ENCODE assay signal across 1 cellular context in the genomic region with DNA sequence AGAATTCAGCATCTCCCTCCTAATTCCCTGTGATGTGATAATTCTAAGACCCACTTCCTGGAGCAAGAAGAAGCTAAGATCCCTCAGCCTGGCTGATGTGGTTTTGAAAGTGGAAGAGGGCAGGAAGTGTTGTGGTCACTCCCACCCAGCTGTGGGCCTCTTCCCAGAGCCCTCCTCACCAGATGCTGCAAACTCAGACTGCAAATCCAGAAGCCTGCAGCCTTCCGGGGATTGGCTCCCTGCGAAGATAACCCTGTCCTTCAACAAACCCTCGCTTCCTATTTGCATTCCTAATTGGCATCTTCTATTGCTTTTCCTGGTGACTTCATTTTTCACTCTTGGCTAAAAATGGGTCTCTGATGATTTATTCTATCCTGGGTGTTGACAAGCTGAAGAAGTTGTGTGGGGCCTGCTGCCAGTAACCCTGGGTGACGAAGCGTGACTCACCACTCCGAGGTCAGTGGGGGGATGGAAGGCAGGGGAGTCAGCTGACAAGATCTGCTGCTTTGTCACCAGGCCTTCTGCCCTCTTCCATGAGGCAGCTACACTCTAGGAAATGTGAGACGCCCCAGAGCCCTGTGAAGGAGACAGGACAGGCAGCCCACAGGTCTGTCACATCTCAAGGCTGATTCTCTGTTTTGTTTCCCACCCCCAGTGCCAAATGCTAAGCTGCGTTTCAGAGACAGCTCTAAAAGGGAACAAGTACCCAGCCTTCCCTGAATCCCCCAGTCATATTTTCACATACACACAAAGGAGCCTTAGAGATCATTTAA.
TF ChIP-seq lines count a peak whose summit lies in the region.

No MANE protein-coding gene starts in this region.

TF ChIP-seq in K562, 482 proteins besides CTCF, POLR2A, EP300 and RAD21 (continued from another document and continues in another):
- no peak for TF ChIP-seq ZNF253 (CRISPR knock-in tag; conservative IDR thresholded peaks at IDR 0.05)
- TF ChIP-seq MEF2A (IDR thresholded peaks at IDR 0.05; ENCODE audit: control insufficient read depth, low read depth, low read length) = peak; percentile 96
- TF ChIP-seq MECOM (CRISPR knock-in tag; IDR thresholded peaks at IDR 0.05) = no peak
- peak in 1 of 2 experiments; percentile 89; a peak in 2 of 4 replicates for TF ChIP-seq ZMIZ1 (IDR thresholded peaks at IDR 0.05; ENCODE audit: low read depth in 2 of 2, low read length in 2 of 2)
- peak; percentile 69; the same call in 1 of the 2 replicates for TF ChIP-seq ZBTB7A (IDR thresholded peaks at IDR 0.05; ENCODE audit: borderline replicate concordance, control insufficient read depth, low read depth, low read length)
- peak; percentile 82 for TF ChIP-seq SMARCB1 (IDR thresholded peaks at IDR 0.05; ENCODE audit: insufficient read length, low read depth)
- TF ChIP-seq MAFK (IDR thresholded peaks at IDR 0.05; ENCODE audit: low read length) = peak; percentile 76
- peak; percentile 5; the same call in 1 of the 2 replicates for TF ChIP-seq ATF4 (CRISPR knock-in tag; IDR thresholded peaks at IDR 0.05)
- no peak for TF ChIP-seq ATF2 (CRISPR knock-in tag; IDR thresholded peaks at IDR 0.05)
- TF ChIP-seq CTBP1 (IDR thresholded peaks at IDR 0.05; ENCODE audit: borderline replicate concordance) = peak; percentile 94
- peak in 1 of 2 experiments; percentile 87; a peak in 2 of 4 replicates for TF ChIP-seq ZNF639 (CRISPR knock-in tag; conservative IDR thresholded peaks at IDR 0.05 in 1 of 2, IDR thresholded peaks at IDR 0.05 in 1 of 2)
- peak; percentile 82 to 95; a peak in 3 of 4 replicates for TF ChIP-seq TBL1XR1 (IDR thresholded peaks at IDR 0.05; ENCODE audit: low read length in 2 of 2)
- TF ChIP-seq L3MBTL2 (IDR thresholded peaks at IDR 0.05) = peak; percentile 93
- peak; percentile 43; the same call in 1 of the 2 replicates for TF ChIP-seq PHF8 (IDR thresholded peaks at IDR 0.05; ENCODE audit: borderline replicate concordance, low read length)
- TF ChIP-seq POLR3A (IDR thresholded peaks at IDR 0.05; ENCODE audit: borderline replicate concordance, extremely low read depth, insufficient read depth, insufficient read length) = no peak
- TF ChIP-seq YY1 (IDR thresholded peaks at IDR 0.05; ENCODE audit: borderline replicate concordance in 1 of 3, control insufficient read depth in 1 of 3, extremely low read depth in 1 of 3, insufficient read depth in 3 of 3, insufficient read length in 1 of 3, insufficient replicate concordance in 2 of 3, low read depth in 1 of 3, low read length in 2 of 3) = peak in 2 of 3 experiments; percentile 18 to 78
- TF ChIP-seq RB1 (IDR thresholded peaks at IDR 0.05; ENCODE audit: low read depth) = peak; percentile 44; the same call in 1 of the 2 replicates
- no peak for TF ChIP-seq HLTF (IDR thresholded peaks at IDR 0.05)
- TF ChIP-seq ZNF143 (CRISPR knock-in tag; IDR thresholded peaks at IDR 0.05) = peak; percentile 53; the same call in 1 of the 2 replicates
- no peak; a peak in 1 of 4 replicates for TF ChIP-seq SIN3A (IDR thresholded peaks at IDR 0.05; ENCODE audit: borderline replicate concordance in 2 of 2, control insufficient read depth in 1 of 2, low read depth in 2 of 2, low read length in 2 of 2)
- TF ChIP-seq, protein P1, sequence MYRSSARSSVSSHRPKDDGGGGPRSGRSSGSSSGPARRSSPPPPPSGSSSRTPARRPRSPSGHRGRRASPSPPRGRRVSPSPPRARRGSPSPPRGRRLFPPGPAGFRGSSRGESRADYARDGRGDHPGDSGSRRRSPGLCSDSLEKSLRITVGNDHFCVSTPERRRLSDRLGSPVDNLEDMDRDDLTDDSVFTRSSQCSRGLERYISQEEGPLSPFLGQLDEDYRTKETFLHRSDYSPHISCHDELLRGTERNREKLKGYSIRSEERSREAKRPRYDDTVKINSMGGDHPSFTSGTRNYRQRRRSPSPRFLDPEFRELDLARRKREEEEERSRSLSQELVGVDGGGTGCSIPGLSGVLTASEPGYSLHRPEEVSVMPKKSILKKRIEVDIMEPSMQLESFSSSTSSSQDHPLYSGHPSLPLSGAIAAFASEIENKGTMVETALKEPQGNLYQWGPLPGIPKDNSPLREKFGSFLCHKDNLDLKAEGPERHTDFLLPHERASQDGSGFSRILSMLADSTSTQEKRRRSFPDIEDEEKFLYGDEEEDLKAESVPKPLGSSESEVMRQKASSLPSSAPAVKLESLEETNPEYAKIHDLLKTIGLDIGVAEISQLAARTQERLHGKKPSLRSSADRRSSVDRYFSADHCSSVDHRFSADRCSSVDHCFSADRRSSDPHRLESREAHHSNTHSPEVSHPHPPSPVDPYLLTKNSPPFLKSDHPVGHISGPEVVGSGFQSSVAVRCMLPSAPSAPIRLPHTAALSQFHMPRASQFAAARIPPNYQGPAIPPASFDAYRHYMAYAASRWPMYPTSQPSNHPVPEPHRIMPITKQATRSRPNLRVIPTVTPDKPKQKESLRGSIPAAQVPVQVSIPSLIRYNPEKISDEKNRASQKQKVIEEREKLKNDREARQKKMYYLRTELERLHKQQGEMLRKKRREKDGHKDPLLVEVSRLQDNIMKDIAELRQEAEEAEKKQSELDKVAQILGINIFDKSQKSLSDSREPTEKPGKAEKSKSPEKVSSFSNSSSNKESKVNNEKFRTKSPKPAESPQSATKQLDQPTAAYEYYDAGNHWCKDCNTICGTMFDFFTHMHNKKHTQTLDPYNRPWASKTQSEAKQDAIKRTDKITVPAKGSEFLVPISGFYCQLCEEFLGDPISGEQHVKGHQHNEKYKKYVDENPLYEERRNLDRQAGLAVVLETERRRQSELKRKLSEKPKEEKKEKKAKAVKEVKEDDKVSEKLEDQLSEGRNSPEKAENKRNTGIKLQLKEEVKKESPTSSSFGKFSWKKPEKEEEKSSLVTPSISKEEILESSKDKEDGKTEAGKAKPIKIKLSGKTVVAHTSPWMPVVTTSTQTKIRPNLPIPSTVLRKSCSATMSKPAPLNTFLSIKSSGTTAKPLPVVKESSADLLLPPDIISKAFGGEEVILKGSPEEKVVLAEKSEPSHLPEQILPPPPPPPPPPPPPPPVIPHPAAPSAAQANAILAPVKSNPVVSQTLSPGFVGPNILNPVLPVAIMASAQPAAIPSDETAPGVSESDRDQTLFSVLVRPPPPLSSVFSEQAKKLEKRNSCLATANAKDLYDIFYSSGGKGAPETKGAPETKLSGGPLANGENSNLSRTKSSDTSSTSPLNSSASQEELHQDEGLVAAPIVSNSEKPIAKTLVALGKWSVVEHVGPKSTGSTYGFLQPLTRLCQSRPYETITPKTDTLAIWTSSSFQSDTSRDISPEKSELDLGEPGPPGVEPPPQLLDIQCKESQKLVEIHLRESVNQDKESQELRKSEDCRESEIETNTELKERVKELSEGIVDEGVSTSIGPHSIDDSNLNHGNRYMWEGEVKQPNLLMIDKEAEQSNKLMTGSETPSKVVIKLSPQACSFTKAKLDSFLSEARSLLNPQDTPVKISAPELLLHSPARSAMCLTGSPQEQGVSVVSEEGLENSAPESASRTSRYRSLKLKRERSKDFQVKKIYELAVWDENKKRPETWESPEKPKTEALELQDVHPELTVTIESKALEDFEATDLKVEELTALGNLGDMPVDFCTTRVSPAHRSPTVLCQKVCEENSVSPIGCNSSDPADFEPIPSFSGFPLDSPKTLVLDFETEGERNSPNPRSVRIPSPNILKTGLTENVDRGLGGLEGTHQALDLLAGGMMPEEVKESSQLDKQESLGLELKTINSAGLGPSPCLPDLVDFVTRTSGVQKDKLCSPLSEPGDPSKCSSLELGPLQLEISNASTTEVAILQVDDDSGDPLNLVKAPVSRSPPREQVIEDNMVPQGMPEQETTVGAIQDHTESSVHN (IDR thresholded peaks at IDR 0.05; ENCODE audit: borderline replicate concordance in 1 of 2, low read depth in 1 of 2) = peak in 1 of 2 experiments; percentile 99; a peak in 3 of 4 replicates
- TF ChIP-seq, protein P2, sequence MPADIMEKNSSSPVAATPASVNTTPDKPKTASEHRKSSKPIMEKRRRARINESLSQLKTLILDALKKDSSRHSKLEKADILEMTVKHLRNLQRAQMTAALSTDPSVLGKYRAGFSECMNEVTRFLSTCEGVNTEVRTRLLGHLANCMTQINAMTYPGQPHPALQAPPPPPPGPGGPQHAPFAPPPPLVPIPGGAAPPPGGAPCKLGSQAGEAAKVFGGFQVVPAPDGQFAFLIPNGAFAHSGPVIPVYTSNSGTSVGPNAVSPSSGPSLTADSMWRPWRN (IDR thresholded peaks at IDR 0.05; ENCODE audit: low read depth) = peak; percentile 90
- no peak for TF ChIP-seq BRD9 (IDR thresholded peaks at IDR 0.05; ENCODE audit: low read depth, partially characterized antibody)
- peak in 1 of 2 experiments; percentile 80; a peak in 2 of 4 replicates for TF ChIP-seq HDAC1 (IDR thresholded peaks at IDR 0.05)
- TF ChIP-seq PML (IDR thresholded peaks at IDR 0.05; ENCODE audit: low read length) = peak; percentile 84
- TF ChIP-seq RREB1 (CRISPR knock-in tag; IDR thresholded peaks at IDR 0.05) = peak; percentile 37; the same call in 1 of the 2 replicates
